In genomic region chr6:43687437-43688347, GRCh38 we compare ENCODE assay signal across 1 cellular context.
A peak's percentile ranks its signal among the peaks of the same experiment; 100 is the strongest.
TF ChIP-seq lines count a peak whose summit lies in the region.

MRPS18A (minus strand) TSS chr6:43687791; CDS start chr6:43687779, 12 bp downstream.

TF ChIP-seq in K562, 482 proteins besides CTCF, POLR2A, EP300 and RAD21 (continued from another document and continues in another):
- no peak for TF ChIP-seq ATF6 (CRISPR knock-in tag; IDR thresholded peaks at IDR 0.05)
- no peak for TF ChIP-seq ZNF212 (CRISPR knock-in tag; IDR thresholded peaks at IDR 0.05)
- TF ChIP-seq ZNF384 (IDR thresholded peaks at IDR 0.05; ENCODE audit: low read depth, low read length), result no peak
- no peak for TF ChIP-seq ATF4 (CRISPR knock-in tag; IDR thresholded peaks at IDR 0.05)
- TF ChIP-seq MTA3 (IDR thresholded peaks at IDR 0.05; ENCODE audit: borderline replicate concordance), result peak; percentile 82
- TF ChIP-seq NR2C2 (CRISPR knock-in tag; IDR thresholded peaks at IDR 0.05), result peak; percentile 97
- peak; percentile 99 for TF ChIP-seq NR2C2 (tag; IDR thresholded peaks at IDR 0.05)
- TF ChIP-seq NKRF (IDR thresholded peaks at IDR 0.05; ENCODE audit: borderline replicate concordance), result no peak
- peak; percentile 62 for TF ChIP-seq JUND (IDR thresholded peaks at IDR 0.05; ENCODE audit: borderline replicate concordance, low read depth, low read length)
- TF ChIP-seq JUND (tag; IDR thresholded peaks at IDR 0.05; ENCODE audit: borderline replicate concordance, low read depth, low read length), result no peak; the same call in 2 of the 3 replicates
- TF ChIP-seq HNRNPLL (IDR thresholded peaks at IDR 0.05; ENCODE audit: low read depth, low read length, poor library complexity, severe bottlenecking), result peak; percentile 70
- TF ChIP-seq EP400 (IDR thresholded peaks at IDR 0.05), result peak; percentile 60
- no peak for TF ChIP-seq USF1 (CRISPR knock-in tag; IDR thresholded peaks at IDR 0.05)
- TF ChIP-seq CREB3L1 (IDR thresholded peaks at IDR 0.05; ENCODE audit: borderline replicate concordance, low read depth), result 0 out of 2 replicates have a peak, but pooled peaks have one; percentile 40
- peak; percentile 89 for TF ChIP-seq SUPT5H (IDR thresholded peaks at IDR 0.05)
- TF ChIP-seq TOE1 (IDR thresholded peaks at IDR 0.05; ENCODE audit: borderline replicate concordance), result peak; percentile 62; the same call in 1 of the 2 replicates
- TF ChIP-seq TOE1 (CRISPR knock-in tag; IDR thresholded peaks at IDR 0.05; ENCODE audit: borderline replicate concordance, low read depth), result no peak
- TF ChIP-seq POLR3G (IDR thresholded peaks at IDR 0.05; ENCODE audit: extremely low read depth, insufficient read length, insufficient replicate concordance), result no peak
- TF ChIP-seq SMAD2 (IDR thresholded peaks at IDR 0.05; ENCODE audit: low read depth, low read length), result no peak
- TF ChIP-seq ZNF133 (CRISPR knock-in tag; IDR thresholded peaks at IDR 0.05), result no peak
- TF ChIP-seq MAZ (CRISPR knock-in tag; conservative IDR thresholded peaks at IDR 0.05 in 1 of 2, IDR thresholded peaks at IDR 0.05 in 1 of 2), result peak in 1 of 2 experiments; percentile 84
- TF ChIP-seq MYBL2 (IDR thresholded peaks at IDR 0.05; ENCODE audit: low read depth), result no peak
- no peak for TF ChIP-seq MYBL2 (CRISPR knock-in tag; IDR thresholded peaks at IDR 0.05; ENCODE audit: borderline replicate concordance)
- no peak for TF ChIP-seq ZNF696 (CRISPR knock-in tag; conservative IDR thresholded peaks at IDR 0.05)
- no peak for TF ChIP-seq MCM5 (IDR thresholded peaks at IDR 0.05; ENCODE audit: low read depth)
- TF ChIP-seq MBD2 (IDR thresholded peaks at IDR 0.05; ENCODE audit: borderline replicate concordance, low read depth), result peak; percentile 72
- 0 out of 4 replicates have a peak, but pooled peaks of 1 of the 2 experiments have one; percentile 18 for TF ChIP-seq ZMIZ1 (IDR thresholded peaks at IDR 0.05; ENCODE audit: low read depth in 2 of 2, low read length in 2 of 2)
- peak in 1 of 2 experiments; percentile 95; a peak in 2 of 4 replicates for TF ChIP-seq KDM4B (IDR thresholded peaks at IDR 0.05; ENCODE audit: borderline replicate concordance in 2 of 2, low read depth in 1 of 2)
- TF ChIP-seq MED1 (CRISPR knock-in tag; IDR thresholded peaks at IDR 0.05; ENCODE audit: borderline replicate concordance), result no peak
- 0 out of 2 replicates have a peak, but pooled peaks have one; percentile 4 for TF ChIP-seq ZNF143 (CRISPR knock-in tag; IDR thresholded peaks at IDR 0.05)
- TF ChIP-seq ZNF224 (CRISPR knock-in tag; IDR thresholded peaks at IDR 0.05), result no peak
- no peak for TF ChIP-seq SRSF7 (optimal IDR thresholded peaks at IDR 0.05; ENCODE audit: low read depth, low read length)
- 0 out of 4 replicates have a peak, but pooled peaks of 1 of the 2 experiments have one; percentile 33 for TF ChIP-seq BCLAF1 (IDR thresholded peaks at IDR 0.05; ENCODE audit: borderline replicate concordance in 1 of 2, control insufficient read depth in 1 of 2, low read depth in 2 of 2, low read length in 1 of 2)
- TF ChIP-seq CC2D1A (IDR thresholded peaks at IDR 0.05), result no peak
- TF ChIP-seq ZBTB17 (CRISPR knock-in tag; IDR thresholded peaks at IDR 0.05), result 0 out of 2 replicates have a peak, but pooled peaks have one; percentile 43
- peak; percentile 41; the same call in 1 of the 2 replicates for TF ChIP-seq KAT8 (IDR thresholded peaks at IDR 0.05; ENCODE audit: low read depth)
- no peak for TF ChIP-seq ZNF57 (CRISPR knock-in tag; IDR thresholded peaks at IDR 0.05)
- TF ChIP-seq ZBTB5 (IDR thresholded peaks at IDR 0.05), result no peak
- no peak for TF ChIP-seq SMARCA4 (IDR thresholded peaks at IDR 0.05)
- no peak for TF ChIP-seq MCM2 (IDR thresholded peaks at IDR 0.05; ENCODE audit: low read depth)
- no peak for TF ChIP-seq ZBTB33 (CRISPR knock-in tag; IDR thresholded peaks at IDR 0.05)
- TF ChIP-seq ZNF239 (CRISPR knock-in tag; IDR thresholded peaks at IDR 0.05), result no peak
- TF ChIP-seq GTF2A2 (tag; IDR thresholded peaks at IDR 0.05), result 0 out of 2 replicates have a peak, but pooled peaks have one; percentile 46
- 0 out of 2 replicates have a peak, but pooled peaks have one; percentile 34 for TF ChIP-seq ZNF644 (tag; IDR thresholded peaks at IDR 0.05; ENCODE audit: low read depth)
- TF ChIP-seq TFAP4 (CRISPR knock-in tag; IDR thresholded peaks at IDR 0.05; ENCODE audit: borderline replicate concordance), result peak; percentile 98
- TF ChIP-seq LCOR (CRISPR knock-in tag; IDR thresholded peaks at IDR 0.05), result peak; percentile 43
